1 cellular context compared by ENCODE assay signal in the genomic region with DNA sequence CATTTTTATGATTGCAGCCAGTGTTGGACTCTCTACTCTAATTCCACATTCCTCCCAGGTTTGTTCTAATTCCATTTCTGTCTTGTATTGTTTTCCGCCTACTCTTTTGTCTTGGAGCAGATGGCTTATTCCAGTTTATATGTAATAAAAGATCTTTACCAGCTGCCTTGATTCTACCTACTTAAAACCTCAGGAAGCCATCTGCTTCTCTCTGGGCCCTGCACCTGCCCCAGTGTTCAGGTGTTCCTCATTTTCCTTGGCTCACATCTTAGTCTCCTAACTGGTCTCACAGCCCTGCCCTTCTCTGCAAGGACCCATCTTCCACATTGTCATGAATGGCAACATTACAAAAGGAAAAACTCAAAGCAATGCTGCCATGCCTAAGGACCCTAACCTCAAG.
TF ChIP-seq lines count a peak whose summit lies in the region.

No MANE protein-coding gene starts in this region.

TF ChIP-seq in IMR-90, 13 proteins besides CTCF, POLR2A, EP300 and RAD21:
- TF ChIP-seq MAFK (IDR thresholded peaks at IDR 0.05; ENCODE audit: low read depth, low read length) (no peak), RCOR1 (IDR thresholded peaks at IDR 0.05; ENCODE audit: insufficient replicate concordance, low read length) (no peak), CEBPB (IDR thresholded peaks at IDR 0.05; ENCODE audit: low read depth, low read length) (no peak), SMC3 (IDR thresholded peaks at IDR 0.05; ENCODE audit: low read depth, low read length) (no peak), FOS (IDR thresholded peaks at IDR 0.05; ENCODE audit: low read depth, low read length) (no peak), MAZ (IDR thresholded peaks at IDR 0.05; ENCODE audit: borderline replicate concordance, low read depth, low read length) (no peak), MXI1 (IDR thresholded peaks at IDR 0.05; ENCODE audit: borderline replicate concordance, low read depth, low read length) (no peak), BHLHE40 (IDR thresholded peaks at IDR 0.05; ENCODE audit: low read depth, low read length) (no peak), CHD1 (IDR thresholded peaks at IDR 0.05; ENCODE audit: low read depth, low read length) (no peak), RFX5 (IDR thresholded peaks at IDR 0.05; ENCODE audit: low read depth, low read length) (no peak), NFE2L2 (IDR thresholded peaks at IDR 0.05; ENCODE audit: low read depth, low read length) (no peak)
- TF ChIP-seq, protein P1, sequence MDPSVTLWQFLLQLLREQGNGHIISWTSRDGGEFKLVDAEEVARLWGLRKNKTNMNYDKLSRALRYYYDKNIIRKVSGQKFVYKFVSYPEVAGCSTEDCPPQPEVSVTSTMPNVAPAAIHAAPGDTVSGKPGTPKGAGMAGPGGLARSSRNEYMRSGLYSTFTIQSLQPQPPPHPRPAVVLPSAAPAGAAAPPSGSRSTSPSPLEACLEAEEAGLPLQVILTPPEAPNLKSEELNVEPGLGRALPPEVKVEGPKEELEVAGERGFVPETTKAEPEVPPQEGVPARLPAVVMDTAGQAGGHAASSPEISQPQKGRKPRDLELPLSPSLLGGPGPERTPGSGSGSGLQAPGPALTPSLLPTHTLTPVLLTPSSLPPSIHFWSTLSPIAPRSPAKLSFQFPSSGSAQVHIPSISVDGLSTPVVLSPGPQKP (IDR thresholded peaks at IDR 0.05; ENCODE audit: borderline replicate concordance, low read depth, low read length): no peak
- TF ChIP-seq, protein P2, sequence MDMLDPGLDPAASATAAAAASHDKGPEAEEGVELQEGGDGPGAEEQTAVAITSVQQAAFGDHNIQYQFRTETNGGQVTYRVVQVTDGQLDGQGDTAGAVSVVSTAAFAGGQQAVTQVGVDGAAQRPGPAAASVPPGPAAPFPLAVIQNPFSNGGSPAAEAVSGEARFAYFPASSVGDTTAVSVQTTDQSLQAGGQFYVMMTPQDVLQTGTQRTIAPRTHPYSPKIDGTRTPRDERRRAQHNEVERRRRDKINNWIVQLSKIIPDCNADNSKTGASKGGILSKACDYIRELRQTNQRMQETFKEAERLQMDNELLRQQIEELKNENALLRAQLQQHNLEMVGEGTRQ (IDR thresholded peaks at IDR 0.05; ENCODE audit: low read depth, low read length): no peak
